ENCODE assay signal across 8 cellular contexts in genomic region chr18:3247243-3248061, GRCh38. TPM values are rescaled to one million over a fixed set of nuclear protein-coding genes. Genes with fewer than 3 reads are reported as not detected.
A peak's percentile ranks its signal among the peaks of the same experiment; 100 is the strongest.
DNase-seq lines count a peak whose midpoint lies in the region; ATAC-seq, FAIRE-seq and TF ChIP-seq lines count a peak whose summit lies in the region.

Gene MYL12A, plus strand, starts transcription at chr18:3247801. Its CDS starts 5,447 bp downstream, at chr18:3253248.

- H3K9me3 ChIP-seq in NT2/D1 (ENCODE audit: insufficient read depth, low read length) (peaks cover 8% of the 10 kb centered on the region; the same call in 1 of the 2 replicates), H1 (ENCODE audit: insufficient read depth in 2 of 2, low read depth in 1 of 2, low read length in 1 of 2) (0 out of 4 replicates have a peak, but pooled peaks cover 0 to under 1% of the 10 kb centered on the region in 2 experiments), mesenchymal stem cell (ENCODE audit: control insufficient read depth, low read length) (no peaks in the 10 kb centered on the region)

- peak within 1 kb of the TSS; percentile 68; the same call in 1 of the 2 replicates for H2BK20ac ChIP-seq in H1 (ENCODE audit: low read length)

- H3K27me3 Mint-ChIP-seq in activated CD8-positive, alpha-beta memory T cell treated with anti-CD3 and anti-CD28 coated beads, Interleukin-2, amount 10 ng/mL, durations not matched to agents 7 days and 5 days = peaks cover 4% of the 10 kb centered on the region

- no peaks in the 10 kb centered on the region for H3K27me3 ChIP-seq in NT2/D1 (ENCODE audit: insufficient read depth, insufficient read length)
- no peaks in the 10 kb centered on the region for H3K27me3 ChIP-seq in H1 (replicated peaks in 1 of 4; ENCODE audit: control insufficient read depth in 3 of 4, extremely low read depth in 1 of 4, insufficient read depth in 3 of 4, low read length in 3 of 4)
- no peaks in the 10 kb centered on the region for H3K27me3 ChIP-seq in mesenchymal stem cell (ENCODE audit: control insufficient read depth in 1 of 2, insufficient read depth in 1 of 2, low read length in 2 of 2)

- peak within 1 kb of the TSS; percentile 99 for H3K27ac Mint-ChIP-seq in activated CD8-positive, alpha-beta memory T cell treated with anti-CD3 and anti-CD28 coated beads, Interleukin-2, amount 10 ng/mL, durations not matched to agents 7 days and 5 days

- no peaks in the 10 kb centered on the region for H3K79me1 ChIP-seq in H1 (ENCODE audit: low read depth, low read length)
- peaks cover 5% of the 10 kb centered on the region for H3K79me1 ChIP-seq in mesenchymal stem cell (replicated peaks; ENCODE audit: low read length, poor library complexity, severe bottlenecking)

- no peak for TF ChIP-seq CTCF in H1 (IDR thresholded peaks at IDR 0.05; ENCODE audit: control extremely low read depth in 1 of 3, insufficient read depth in 1 of 3, low read depth in 1 of 3, low read length in 3 of 3)

- H4K91ac ChIP-seq in H1 (replicated peaks; ENCODE audit: insufficient read length, low read length) (peak within 1 kb of the TSS; percentile 82), mesenchymal stem cell (ENCODE audit: low read length) (peak within 1 kb of the TSS; percentile 100)

- H2BK5ac ChIP-seq in H1 (ENCODE audit: low read depth, low read length) = peak within 1 kb of the TSS; percentile 99
- peak within 1 kb of the TSS; percentile 100 for H2BK5ac ChIP-seq in mesenchymal stem cell (ENCODE audit: low read depth, low read length, poor library complexity, severe bottlenecking)

- TF ChIP-seq RAD21 in H1 (IDR thresholded peaks at IDR 0.05 in 1 of 2, conservative IDR thresholded peaks at IDR 0.05 in 1 of 2; ENCODE audit: low read depth in 2 of 2, low read length in 2 of 2) = no peak

- peaks cover 8 to 48% of the 10 kb centered on the region in 2 experiments; a peak in 3 of 4 replicates for H3K79me2 ChIP-seq in H1 (ENCODE audit: control insufficient read depth in 1 of 2, insufficient read depth in 2 of 2, low read length in 2 of 2)

- H3K4me1 ChIP-seq in NT2/D1 (ENCODE audit: insufficient read depth, insufficient read length) = no peaks in the 10 kb centered on the region
- peaks cover 0 to 9% (median 1%) of the 10 kb centered on the region in 4 experiments; a peak in 2 of 7 replicates for H3K4me1 ChIP-seq in H1 (replicated peaks in 1 of 4; ENCODE audit: control insufficient read depth in 3 of 4, insufficient read depth in 4 of 4, low read length in 3 of 4)
- peaks cover 1% of the 10 kb centered on the region for H3K4me1 ChIP-seq in mesenchymal stem cell (ENCODE audit: control insufficient read depth, insufficient read depth, low read depth, low read length)

- H2BK12ac ChIP-seq in H1 (ENCODE audit: low read depth, low read length) = peak within 1 kb of the TSS; percentile 94
- peak within 1 kb of the TSS; percentile 86 to 94 for H2BK12ac ChIP-seq in mesenchymal stem cell (ENCODE audit: low read length in 2 of 2)

- H3K27ac ChIP-seq in H1 (ENCODE audit: low read depth, low read length) (peak within 1 kb of the TSS; percentile 99), mesenchymal stem cell (ENCODE audit: low read length, poor library complexity, severe bottlenecking) (peak within 1 kb of the TSS; percentile 97)

- H3K4me3 ChIP-seq in NT2/D1 (ENCODE audit: insufficient read length, low read depth) = peak within 1 kb of the TSS; percentile 94
- H3K4me3 ChIP-seq in H1 (ENCODE audit: extremely low read depth in 1 of 4, insufficient read depth in 2 of 4, low read depth in 3 of 4, low read length in 4 of 4) = peak within 1 kb of the TSS; percentile 86 to 91 (median 89)
- peak within 1 kb of the TSS; percentile 94 to 97 for H3K4me3 ChIP-seq in mesenchymal stem cell (ENCODE audit: insufficient read depth in 1 of 2, low read depth in 1 of 2, low read length in 2 of 2)

- H3K23ac ChIP-seq in H1 (ENCODE audit: insufficient read length) (no peak within 1 kb of the TSS), mesenchymal stem cell (ENCODE audit: low read length in 2 of 2) (peak within 1 kb of the TSS in 1 of 2 experiments; percentile 100)

- H4K5ac ChIP-seq in H1 (ENCODE audit: insufficient read length, low read depth, low read length) = peak within 1 kb of the TSS; percentile 99

- peak in 1 of 2 experiments; percentile 99; a peak in 2 of 3 replicates for TF ChIP-seq EP300 in H1 (IDR thresholded peaks at IDR 0.05; ENCODE audit: borderline replicate concordance in 1 of 2, low read depth in 2 of 2, low read length in 2 of 2)

- H3K9me3 Mint-ChIP-seq in activated CD8-positive, alpha-beta memory T cell treated with anti-CD3 and anti-CD28 coated beads, Interleukin-2, amount 10 ng/mL, durations not matched to agents 7 days and 5 days (ENCODE audit: low read depth) = no peaks in the 10 kb centered on the region

- H2BK120ac ChIP-seq in H1 (replicated peaks; ENCODE audit: low read depth, low read length) (no peak within 1 kb of the TSS), mesenchymal stem cell (ENCODE audit: low read depth, low read length) (peak within 1 kb of the TSS; percentile 99)

- peak; percentile 73 for FAIRE-seq in H1 (lab: Jason Lieb, UNC)

- peak within 1 kb of the TSS; percentile 84 for H3K56ac ChIP-seq in H1 (replicated peaks; ENCODE audit: insufficient read length, low read depth, low read length)

- peaks cover 43% of the 10 kb centered on the region for H3K36me3 Mint-ChIP-seq in activated CD8-positive, alpha-beta memory T cell treated with anti-CD3 and anti-CD28 coated beads, Interleukin-2, amount 10 ng/mL, durations not matched to agents 7 days and 5 days

- peak within 1 kb of the TSS; percentile 96 for H3K9ac ChIP-seq in NT2/D1 (ENCODE audit: insufficient read length, low read depth)
- H3K9ac ChIP-seq in H1 (replicated peaks in 1 of 4; ENCODE audit: extremely low read depth in 1 of 4, low read depth in 3 of 4, low read length in 3 of 4) = peak within 1 kb of the TSS; percentile 93 to 99 (median 98)
- H3K9ac ChIP-seq in mesenchymal stem cell (ENCODE audit: low read length) = peak within 1 kb of the TSS; percentile 98

- H3K4me2 ChIP-seq in H1 (ENCODE audit: insufficient read depth in 1 of 2, low read depth in 2 of 2, low read length in 2 of 2) = peak within 1 kb of the TSS; percentile 82 to 83
- H3K4me2 ChIP-seq in mesenchymal stem cell (ENCODE audit: low read length, poor library complexity, severe bottlenecking) = peak within 1 kb of the TSS; percentile 56

- peak within 1 kb of the TSS; percentile 97; the same call in 1 of the 2 replicates for H2AFZ ChIP-seq in H1 (ENCODE audit: low read length)
- peak within 1 kb of the TSS; percentile 58 for H2AFZ ChIP-seq in mesenchymal stem cell (ENCODE audit: low read depth, low read length)

- H4K8ac ChIP-seq in H1 (ENCODE audit: extremely low read depth, insufficient read depth, low read length) = peak within 1 kb of the TSS; percentile 95
- peak within 1 kb of the TSS; percentile 100 for H4K8ac ChIP-seq in mesenchymal stem cell (ENCODE audit: low read length)

- DNase-seq in COR-L47 (lab: John Stamatoyannopoulos, UW) = peak; percentile 96
- DNase-seq in HUDEP-2 (lab: John Stamatoyannopoulos, UW; ENCODE audit: unreplicated experiment in 76 of 76) = peak; percentile 19 to 98 (median 84)
- DNase-seq in NT2/D1 (ENCODE audit: low read depth, low spot score) = peak; percentile 94
- peak; percentile 98 for DNase-seq in activated CD8-positive, alpha-beta memory T cell treated with anti-CD3 and anti-CD28 coated beads, Interleukin-2, amount 10 ng/mL, durations not matched to agents 7 days and 5 days
- peak; percentile 98 for DNase-seq in H1 (ENCODE audit: low read depth in 1 of 2, low spot score in 2 of 2)
- peak; percentile 98 for DNase-seq in mesenchymal stem cell
- peak; percentile 85 for DNase-seq in stimulated activated CD8-positive, alpha-beta memory T cell treated with anti-CD3 and anti-CD28 coated beads, Interleukin-12 subunit alpha, Interleukin-12 subunit beta, amount 100 ng/mL, for 4 hours (ENCODE audit: low read depth)

- H3K36me3 ChIP-seq in NT2/D1 (ENCODE audit: insufficient read depth, insufficient read length, low read length) (peaks cover 16% of the 10 kb centered on the region), H1 (ENCODE audit: control insufficient read depth in 2 of 4, insufficient read depth in 4 of 4, low read length in 3 of 4) (peaks cover 0 to 4% (median 2%) of the 10 kb centered on the region in 4 experiments; a peak in 4 of 8 replicates), mesenchymal stem cell (ENCODE audit: control insufficient read depth in 1 of 2, insufficient read depth in 2 of 2, low read depth in 1 of 2, low read length in 2 of 2) (peaks cover 2 to 12% of the 10 kb centered on the region in 2 experiments)

- WGBS in H1 (ENCODE audit: extremely low coverage in 1 of 2, insufficient coverage in 1 of 2, insufficient read length in 1 of 2, insufficient replicate concordance in 2 of 2, low coverage in 1 of 2, low lambda C conversion rate in 2 of 2, missing lambda C conversion rate in 1 of 2), 2 experiments = 1% methylated on average over 55 of the region's 65 CpGs; no CpG with 5 or more reads in 1 of the 2 experiments
- WGBS in mesenchymal stem cell = under 1% methylated on average over 57 of the region's 65 CpGs

- CTCF ChIA-PET in activated CD8-positive, alpha-beta memory T cell treated with anti-CD3 and anti-CD28 coated beads, Interleukin-2, amount 10 ng/mL, durations not matched to agents 7 days and 5 days (lab: Charles Lee) = interaction anchor here (0.7 to 4.9 kb wide), 16 partner anchors 17 to 592 kb away, joined by 3 to 40 read pairs (median 4); partner anchors contain the start of gene SMCHD1
- CTCF ChIA-PET in H1 (lab: Charles Lee; ENCODE audit: partially characterized antibody) = interaction anchor here (0.7 to 3.0 kb wide), 11 partner anchors 9 to 338 kb away, joined by 3 to 13 read pairs (median 3); no protein-coding TSS in a partner anchor

- H3K18ac ChIP-seq in H1 (ENCODE audit: extremely low read depth, low read length) = peak within 1 kb of the TSS; percentile 92
- peak within 1 kb of the TSS; percentile 100 for H3K18ac ChIP-seq in mesenchymal stem cell (ENCODE audit: low read depth in 1 of 2, low read length in 2 of 2)

- H3K14ac ChIP-seq in H1 (ENCODE audit: insufficient read length) (no peak within 1 kb of the TSS), mesenchymal stem cell (ENCODE audit: low read length in 2 of 2) (peak within 1 kb of the TSS; percentile 95 to 100)

- no peak within 1 kb of the TSS for H3K4ac ChIP-seq in H1 (replicated peaks; ENCODE audit: insufficient read length, low read depth, low read length)
- H3K4ac ChIP-seq in mesenchymal stem cell (ENCODE audit: low read depth in 1 of 2, low read length in 2 of 2) = peak within 1 kb of the TSS; percentile 95 to 100

- peaks cover 7% of the 10 kb centered on the region; the same call in 1 of the 2 replicates for H3K23me2 ChIP-seq in H1 (ENCODE audit: low read depth, low read length)

- peak; percentile 77 for ATAC-seq in GM21381 (IDR thresholded peaks at IDR 0.05; ENCODE audit: unreplicated experiment)
- ATAC-seq in activated CD8-positive, alpha-beta memory T cell treated with anti-CD3 and anti-CD28 coated beads, Interleukin-2, amount 10 ng/mL, durations not matched to agents 7 days and 5 days = peak; percentile 74

- POLR2A ChIA-PET in H1 (lab: Charles Lee; ENCODE audit: partially characterized antibody) = interaction anchor here (0.6 to 6.3 kb wide), 31 partner anchors 9 to 591 kb away, joined by 3 to 60 read pairs (median 4); partner anchors contain the start of genes LPIN2, MYL12B, MYOM1 and SMCHD1

- TF ChIP-seq POLR2A in H1 (IDR thresholded peaks at IDR 0.05; ENCODE audit: control extremely low read depth in 1 of 2, low read depth in 2 of 2, low read length in 2 of 2) = peak; percentile 88 to 97

- H2BK15ac ChIP-seq in H1 (ENCODE audit: low read length) (0 out of 2 replicates have a peak within 1 kb of the TSS, but pooled peaks have one; percentile 81), mesenchymal stem cell (ENCODE audit: low read depth, poor library complexity, severe bottlenecking) (peak within 1 kb of the TSS; percentile 96)

- peak within 1 kb of the TSS; percentile 92 for H3K4me3 Mint-ChIP-seq in activated CD8-positive, alpha-beta memory T cell treated with anti-CD3 and anti-CD28 coated beads, Interleukin-2, amount 10 ng/mL, durations not matched to agents 7 days and 5 days

- 0 out of 2 replicates have a peak within 1 kb of the TSS, but pooled peaks have one; percentile 46 for H2AK5ac ChIP-seq in H1 (ENCODE audit: low read depth, low read length)
- peak within 1 kb of the TSS; percentile 89 for H2AK5ac ChIP-seq in mesenchymal stem cell (ENCODE audit: low read length, severe bottlenecking)

- peaks cover 4 to 10% of the 10 kb centered on the region in 2 experiments for H4K20me1 ChIP-seq in H1 (replicated peaks in 1 of 2; ENCODE audit: control insufficient read depth in 1 of 2, insufficient read depth in 2 of 2, low read length in 2 of 2)

- H3K4me1 Mint-ChIP-seq in activated CD8-positive, alpha-beta memory T cell treated with anti-CD3 and anti-CD28 coated beads, Interleukin-2, amount 10 ng/mL, durations not matched to agents 7 days and 5 days = peaks cover 36% of the 10 kb centered on the region

RNA-seq across cellular contexts. Expression of gene MYL12A, which starts in this region (rescaled TPM):
- 100 to 1,000 TPM; 722 to 787 TPM for total RNA-seq in activated CD8-positive, alpha-beta memory T cell treated with anti-CD3 and anti-CD28 coated beads, Interleukin-2, amount 10 ng/mL, durations not matched to agents 7 days and 5 days
- 238 and 247 TPM in 2 replicates for total RNA-seq in H1 (2021; fragmentation: NEBNext Ultra II Directional; extraction: Animal tissue kit (Norgen Biotek cat#: 25700))
- polyA plus RNA-seq in H1 (2011; rRNA removed) = 88.4 and 188 TPM in 2 replicates
- 203 TPM for polyA plus RNA-seq in H1 (2011; cell fraction: cytosol; rRNA removed)
- 60.5 TPM for polyA plus RNA-seq in H1 (2011; cell fraction: nucleus; rRNA removed)
- 198 to 308 TPM (median 222 TPM) in 4 replicates for polyA plus RNA-seq in H1 (2012, experiment 1 of 2)
- polyA plus RNA-seq in H1 (2012, experiment 2 of 2) = 81.9 TPM
- 348 TPM for polyA plus RNA-seq in H1 (2013, experiment 1 of 2)
- 332 TPM for polyA plus RNA-seq in H1 (2013, experiment 2 of 2)
- polyA minus RNA-seq in H1 (2011; rRNA and poly(A)+ RNA removed) = 151 and 173 TPM in 2 replicates
- polyA minus RNA-seq in H1 (2011; cell fraction: cytosol; rRNA and poly(A)+ RNA removed) = 91.4 TPM
- polyA minus RNA-seq in H1 (2011; cell fraction: nucleus; rRNA and poly(A)+ RNA removed) = 165 TPM
- polyA plus RNA-seq in mesenchymal stem cell (2013, experiment 1 of 2) = 689 TPM
- 719 TPM for polyA plus RNA-seq in mesenchymal stem cell (2013, experiment 2 of 2)

Comparison
In these comparisons a context has a peak if more than half of its experiments do, and no peak if none do; other contexts are left out.
1. Peak in every context shown above with its lines: DNase-seq, ATAC-seq, H3K4me3 ChIP-seq and H3K27ac ChIP-seq.